In the genomic region with DNA sequence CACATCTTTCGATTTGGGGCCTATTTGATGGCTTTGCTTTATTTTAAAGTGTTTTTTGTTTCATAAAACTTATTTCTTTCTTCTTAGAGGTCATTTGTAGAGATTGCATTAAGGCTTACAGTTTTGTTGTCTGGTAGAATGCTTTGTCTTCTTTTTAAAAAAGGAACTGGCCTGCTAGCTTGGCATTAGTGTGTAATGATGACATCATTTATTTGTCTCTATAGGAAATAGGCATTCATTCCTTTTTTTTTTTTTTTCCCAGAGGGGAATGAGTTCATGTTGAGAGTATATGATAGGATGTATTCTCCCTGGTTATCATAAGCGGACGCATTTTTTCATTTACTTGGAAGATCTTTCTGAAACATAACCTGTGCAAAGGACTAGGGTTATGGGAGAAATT, we compare ENCODE assay signal across 1 cellular context.
TF ChIP-seq lines count a peak whose summit lies in the region.

No MANE protein-coding gene starts in this region.

TF ChIP-seq in endothelial cell of umbilical vein, 7 proteins besides CTCF, POLR2A, EP300 and RAD21:
- TF ChIP-seq, protein P1, sequence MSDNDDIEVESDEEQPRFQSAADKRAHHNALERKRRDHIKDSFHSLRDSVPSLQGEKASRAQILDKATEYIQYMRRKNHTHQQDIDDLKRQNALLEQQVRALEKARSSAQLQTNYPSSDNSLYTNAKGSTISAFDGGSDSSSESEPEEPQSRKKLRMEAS (IDR thresholded peaks at IDR 0.05; ENCODE audit: insufficient read depth, insufficient read length): no peak
- peak; percentile 2 for TF ChIP-seq JUN (IDR thresholded peaks at IDR 0.05; ENCODE audit: borderline replicate concordance, insufficient read depth, insufficient read length, low read depth)
